In genomic region chr6:6495851-6496250, GRCh38 we compare ENCODE assay signal across 27 cellular contexts.
"Had no signal": no experiment of that assay in that cellular context is flagged by ENCODE, and none has a peak within 500 bp of the region (broad histone marks: within the 10 kb centered on the region; RNA-seq: fewer than 3 reads in every experiment).

No MANE protein-coding gene starts in this region.

- H3K9me3 Mint-ChIP-seq: activated naive CD4-positive, alpha-beta T cell treated with anti-CD3 and anti-CD28 coated beads, Interleukin-2, amount 50 U/mL, for 72 hours; activated T-cell treated with anti-CD3 and anti-CD28 coated beads, Interleukin-2, amount 50 U/mL, for 72 hours; natural killer cell treated with Interleukin-12 subunit alpha and Interleukin-12 subunit beta and Interleukin-15 and Interleukin-18, amount 100 ng/mL, for 72 hours; stimulated activated effector memory CD8-positive, alpha-beta T cell treated with anti-CD3 and anti-CD28 coated beads, Interleukin-12 subunit alpha, Interleukin-12 subunit beta, amount 100 ng/mL, for 72 hours; stimulated activated naive CD8-positive, alpha-beta T cell treated with anti-CD3 and anti-CD28 coated beads, Interleukin-15, Interleukin-2, amounts not matched to agents 100 ng/mL and 50 ng/mL, for 24 hours; type B pancreatic cell; WTC11 had no signal

- H3K4me1 Mint-ChIP-seq: stimulated activated effector memory CD8-positive, alpha-beta T cell treated with anti-CD3 and anti-CD28 coated beads, Interleukin-12 subunit alpha, Interleukin-12 subunit beta, amount 100 ng/mL, for 72 hours; WTC11 had no signal

- H3K4me3 Mint-ChIP-seq: activated CD8-positive, alpha-beta memory T cell treated with anti-CD3 and anti-CD28 coated beads, Interleukin-2, amount 10 ng/mL, durations not matched to agents 7 days and 5 days; activated CD8-positive, alpha-beta T cell treated with anti-CD3 and anti-CD28 coated beads, Interleukin-2, amount 10 ng/mL, durations not matched to agents 7 days and 5 days; activated T-cell treated with anti-CD3 and anti-CD28 coated beads, Interleukin-2, amount 50 U/mL, for 72 hours; natural killer cell treated with Interleukin-12 subunit alpha and Interleukin-12 subunit beta and Interleukin-15 and Interleukin-18, amount 100 ng/mL, for 72 hours; stimulated activated effector memory CD8-positive, alpha-beta T cell treated with anti-CD3 and anti-CD28 coated beads, Interleukin-12 subunit alpha, Interleukin-12 subunit beta, amount 100 ng/mL, for 72 hours; stimulated activated naive CD8-positive, alpha-beta T cell treated with anti-CD3 and anti-CD28 coated beads, Interleukin-15, Interleukin-2, amounts not matched to agents 100 ng/mL and 50 ng/mL, for 24 hours; type B pancreatic cell; WTC11 had no signal

- H3K36me3 Mint-ChIP-seq: activated CD8-positive, alpha-beta memory T cell treated with anti-CD3 and anti-CD28 coated beads, Interleukin-2, amount 10 ng/mL, durations not matched to agents 7 days and 5 days; activated naive CD4-positive, alpha-beta T cell treated with anti-CD3 and anti-CD28 coated beads, Interleukin-2, amount 50 U/mL, for 72 hours; natural killer cell treated with Interleukin-12 subunit alpha and Interleukin-12 subunit beta and Interleukin-15 and Interleukin-18, amount 100 ng/mL, for 72 hours; stimulated activated effector memory CD8-positive, alpha-beta T cell treated with anti-CD3 and anti-CD28 coated beads, Interleukin-12 subunit alpha, Interleukin-12 subunit beta, amount 100 ng/mL, for 72 hours; type B pancreatic cell; WTC11 had no signal

- DNase-seq: activated CD4-positive, alpha-beta T cell treated with anti-CD3 and anti-CD28 coated beads for 1 hour; activated CD4-positive, alpha-beta T cell treated with anti-CD3 and anti-CD28 coated beads, Interleukin-2, amount 50 U/mL, for 1 hour; activated CD8-positive, alpha-beta memory T cell treated with anti-CD3 and anti-CD28 coated beads, Interleukin-2, amount 10 ng/mL, durations not matched to agents 7 days and 5 days; activated CD8-positive, alpha-beta T cell treated with anti-CD3 and anti-CD28 coated beads, Interleukin-2, amount 10 ng/mL, durations not matched to agents 7 days and 5 days; activated naive CD4-positive, alpha-beta T cell; activated T-cell treated with anti-CD3 and anti-CD28 coated beads for 4 hours; activated T-cell treated with anti-CD3 and anti-CD28 coated beads, Interleukin-2, amount 50 U/mL, for 72 hours; dorsolateral prefrontal cortex; effector memory CD4-positive, alpha-beta T cell; erythroblast; foreskin keratinocyte; heart right ventricle; kidney glomerular epithelial cell; left lung; mucosa of descending colon; posterior cingulate gyrus; right lobe of liver; small intestine; stimulated activated CD4-positive, alpha-beta T cell treated with anti-CD3 and anti-CD28 coated beads, Interleukin-4, amount 100 ng/mL, for 24 hours; T-helper 2 cell; uterus had no signal

- H3K4me3 ChIP-seq: dorsolateral prefrontal cortex, heart right ventricle, left lung, mucosa of descending colon, right lobe of liver, uterus had no signal

- H3K27ac Mint-ChIP-seq: activated CD8-positive, alpha-beta memory T cell treated with anti-CD3 and anti-CD28 coated beads, Interleukin-2, amount 10 ng/mL, durations not matched to agents 7 days and 5 days; activated CD8-positive, alpha-beta T cell treated with anti-CD3 and anti-CD28 coated beads, Interleukin-2, amount 10 ng/mL, durations not matched to agents 7 days and 5 days; activated T-cell treated with anti-CD3 and anti-CD28 coated beads, Interleukin-2, amount 50 U/mL, for 72 hours; natural killer cell treated with Interleukin-12 subunit alpha and Interleukin-12 subunit beta and Interleukin-15 and Interleukin-18, amount 100 ng/mL, for 72 hours; stimulated activated effector memory CD8-positive, alpha-beta T cell treated with anti-CD3 and anti-CD28 coated beads, Interleukin-12 subunit alpha, Interleukin-12 subunit beta, amount 100 ng/mL, for 72 hours; stimulated activated naive CD8-positive, alpha-beta T cell treated with anti-CD3 and anti-CD28 coated beads, Interleukin-15, Interleukin-2, amounts not matched to agents 100 ng/mL and 50 ng/mL, for 24 hours; type B pancreatic cell; WTC11 had no signal
